24 cellular contexts compared by ENCODE assay signal in the genomic region with DNA sequence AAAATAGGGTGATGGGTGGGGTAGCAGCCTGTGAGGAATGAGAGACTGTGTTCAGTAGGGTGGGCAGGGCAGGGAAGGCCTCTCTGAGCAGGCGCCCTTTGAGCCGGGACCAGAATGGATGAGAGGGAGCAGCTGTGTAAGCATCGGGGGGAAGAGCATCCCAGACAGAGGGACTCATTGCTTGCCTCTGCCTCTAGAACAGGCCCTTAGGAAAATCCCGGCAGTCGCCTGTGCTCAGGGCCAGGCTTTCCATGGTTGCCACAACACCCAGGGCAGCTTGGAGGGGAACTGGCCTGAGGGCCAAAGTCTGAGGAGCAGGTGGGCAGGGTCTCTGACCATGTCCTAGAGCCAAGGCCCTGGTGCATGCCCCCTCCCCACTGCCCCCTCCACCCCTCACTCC. TPM values are rescaled to one million over a fixed set of nuclear protein-coding genes. Genes with fewer than 3 reads are reported as not detected.
DNase-seq lines count a peak whose midpoint lies in the region; ATAC-seq, FAIRE-seq and TF ChIP-seq lines count a peak whose summit lies in the region.
"Had no signal": no experiment of that assay in that cellular context is flagged by ENCODE, and none has a peak within 500 bp of the region (broad histone marks: within the 10 kb centered on the region; RNA-seq: fewer than 3 reads in every experiment).

No MANE protein-coding gene starts in this region.

- no TSS peak for BruUV-seq in HepG2 (replicated peaks; lab: Mats Ljungman, UMichigan)

- 12% methylated on average over 2 of the region's 5 CpGs for WGBS in HepG2 (ENCODE audit: low lambda C conversion rate)
- WGBS in right lobe of liver (ENCODE audit: insufficient coverage, low coverage, low lambda C conversion rate, missing lambda C conversion rate): 95% methylated on average over 3 of the region's 5 CpGs

- H3K36me3 ChIP-seq in HepG2 (replicated peaks in 1 of 2; ENCODE audit: control insufficient read depth in 1 of 2, insufficient read depth in 2 of 2, low read length in 2 of 2) (no peaks in the 10 kb centered on the region), right lobe of liver (no peaks in the 10 kb centered on the region)

- peak; percentile 46 for ATAC-seq in HepG2
- ATAC-seq in right lobe of liver: no peak
- no peak for ATAC-seq in GM18502 (IDR thresholded peaks at IDR 0.05; ENCODE audit: poor library complexity, unreplicated experiment)
- no peak for ATAC-seq in HG02642 (IDR thresholded peaks at IDR 0.05; ENCODE audit: poor library complexity, unreplicated experiment)
- ATAC-seq: GM12878 had no signal

- in situ Hi-C loops in HepG2 (cut with HindIII; ENCODE audit: extremely low pct_ligation_motif_present, low pct_unique_long_range_greater_than_20kb): no loop called here

- DNase-seq in HepG2 (ENCODE audit: low spot score) (no peak), right lobe of liver (no peak), NCI-H774 (lab: John Stamatoyannopoulos, UW) (peak; percentile 3), left kidney (ENCODE audit: low read depth, low spot score) (peak; percentile 42), 8988T (no peak)
- DNase-seq in stimulated activated CD4-positive, alpha-beta T cell treated with anti-CD3 and anti-CD28 coated beads, Interleukin-1b, Interleukin-23, amount 100 ng/mL, for 48 hours: no peak
- DNase-seq: CD8-positive, alpha-beta memory T cell; DND-41; H9; KG1; NCI-H1694; NCI-H524; NCI-H82; Right ventricle myocardium superior; SK-N-SH had no signal

- peaks cover 0 to 3% of the 10 kb centered on the region in 2 experiments; a peak in 1 of 5 replicates for H3K27me3 ChIP-seq in HepG2 (ENCODE audit: control insufficient read depth in 1 of 2, insufficient read depth in 2 of 2, low read length in 2 of 2)
- no peaks in the 10 kb centered on the region for H3K27me3 ChIP-seq in right lobe of liver

- H3K4me1 ChIP-seq in HepG2 (ENCODE audit: insufficient read depth, low read length): peaks cover 29% of the 10 kb centered on the region
- H3K4me1 ChIP-seq in right lobe of liver: no peaks in the 10 kb centered on the region

- no peaks in the 10 kb centered on the region for H3K9me3 ChIP-seq in HepG2 (ENCODE audit: low read length)
- H3K9me3 ChIP-seq in right lobe of liver: no peaks in the 10 kb centered on the region
- H3K9me3 ChIP-seq: SK-N-SH had no signal

- TF ChIP-seq EP300 in HepG2 (IDR thresholded peaks at IDR 0.05; ENCODE audit: low read depth in 2 of 2, low read length in 2 of 2) (no peak), HepG2 (CRISPR knock-in tag; IDR thresholded peaks at IDR 0.05; ENCODE audit: borderline replicate concordance) (no peak)

- no peaks in the 10 kb centered on the region for H4K20me1 ChIP-seq in HepG2 (ENCODE audit: insufficient read depth, low read length)

- no peak for TF ChIP-seq RAD21 in HepG2 (CRISPR knock-in tag; IDR thresholded peaks at IDR 0.05)

- no peaks in the 10 kb centered on the region for H3K79me2 ChIP-seq in HepG2 (ENCODE audit: insufficient read depth, low read length)

- no peak overlapping the region for H3K4me3 ChIP-seq in HepG2 (replicated peaks in 1 of 3; ENCODE audit: insufficient read depth in 1 of 3, low read depth in 2 of 3, low read length in 3 of 3)
- H3K4me3 ChIP-seq in right lobe of liver: no peak overlapping the region
- H3K4me3 ChIP-seq: GM12878 had no signal

- H3K9ac ChIP-seq in HepG2 (ENCODE audit: insufficient read depth, low read depth, low read length): no peak overlapping the region
- H3K9ac ChIP-seq: SK-N-SH had no signal

- H3K4me2 ChIP-seq in HepG2 (ENCODE audit: low read depth, low read length): no peak overlapping the region
- H3K4me2 ChIP-seq: SK-N-SH had no signal

- H3K27ac ChIP-seq in HepG2 (ENCODE audit: extremely low read length, insufficient read depth, low read length) (no peak overlapping the region), right lobe of liver (no peak overlapping the region)
- H3K27ac ChIP-seq: C4-2B had no signal

- intact Hi-C loops in HepG2 (cut with micrococcal nuclease; ENCODE audit: unreplicated experiment): no loop called here
- intact Hi-C loops in right lobe of liver (cut with DNase I): no loop called here

- no peak overlapping the region for H2AFZ ChIP-seq in HepG2 (ENCODE audit: low read length)

- TF ChIP-seq POLR2A in HepG2 (IDR thresholded peaks at IDR 0.05; ENCODE audit: insufficient read depth in 1 of 2, low read depth in 2 of 2, low read length in 2 of 2): no peak
- TF ChIP-seq POLR2A in right lobe of liver (IDR thresholded peaks at IDR 0.05): no peak

- CTCF ChIA-PET in HepG2 (lab: Yijun Ruan, JAX; ENCODE audit: low intra/inter-chr PET ratio, low total read pairs): no interaction called here

- POLR2A ChIA-PET in HepG2 (lab: Yijun Ruan, JAX): no interaction called here

- TF ChIP-seq CTCF in HepG2 (CRISPR knock-in tag; IDR thresholded peaks at IDR 0.05) (no peak), right lobe of liver (IDR thresholded peaks at IDR 0.05) (no peak)

- FAIRE-seq in HepG2 (lab: Jason Lieb, UNC): no peak
- FAIRE-seq: A204.1, D721Med, GM12878 had no signal

TF ChIP-seq in HepG2, 621 proteins besides CTCF, POLR2A, EP300 and RAD21 (continues in another document):
- no peak for TF ChIP-seq LCORL (IDR thresholded peaks at IDR 0.05)
- TF ChIP-seq LCORL (CRISPR knock-in tag; IDR thresholded peaks at IDR 0.05): no peak
- TF ChIP-seq KDM5B (CRISPR knock-in tag; IDR thresholded peaks at IDR 0.05; ENCODE audit: borderline replicate concordance): no peak
- TF ChIP-seq MTA1 (CRISPR knock-in tag; IDR thresholded peaks at IDR 0.05; ENCODE audit: borderline replicate concordance): no peak
- no peak for TF ChIP-seq ZNF468 (CRISPR knock-in tag; IDR thresholded peaks at IDR 0.05)

RNA-seq across cellular contexts. Expression of gene SLC2A7, which starts 0.7 kb away (rescaled TPM):
- total RNA-seq in HepG2 (2016; rRNA removed; fragmentation: Illumina TruSeq; extraction: Trizol) (not detected in 2 replicates), right lobe of liver (not detected)
- total RNA-seq in HepG2 (2016; cell fraction: cytosol; rRNA removed; fragmentation: Illumina TruSeq; extraction: Trizol; ENCODE audit: low read depth): not detected in 2 replicates
- not detected in 2 replicates for total RNA-seq in HepG2 (2016; cell fraction: insoluble cytoplasmic fraction; rRNA removed; fragmentation: Illumina TruSeq; extraction: Trizol)
- total RNA-seq in HepG2 (2016; cell fraction: membrane; rRNA removed; fragmentation: Illumina TruSeq; extraction: Trizol): not detected in 2 replicates
- total RNA-seq in HepG2 (2016; cell fraction: nucleus; rRNA removed; fragmentation: Illumina TruSeq; extraction: Trizol): not detected in 2 replicates
- not detected in 2 replicates for polyA plus RNA-seq in HepG2 (2011; rRNA removed)
- polyA plus RNA-seq in HepG2 (2011; cell fraction: cytosol; rRNA removed): not detected in 2 replicates
- polyA plus RNA-seq in HepG2 (2011; cell fraction: nucleus; rRNA removed): not detected in 2 replicates
- polyA plus RNA-seq in HepG2 (2012): not detected in 2 replicates
- not detected in 2 replicates for polyA plus RNA-seq in HepG2 (2016; cell fraction: cytosol; fragmentation: Illumina TruSeq; extraction: Trizol; ENCODE audit: low read depth)
- not detected in 2 replicates for polyA plus RNA-seq in HepG2 (2016; cell fraction: insoluble cytoplasmic fraction; fragmentation: Illumina TruSeq; extraction: Trizol; ENCODE audit: low read depth)
- not detected in 2 replicates for polyA plus RNA-seq in HepG2 (2016; cell fraction: membrane; fragmentation: Illumina TruSeq; extraction: Trizol; ENCODE audit: low read depth)
- not detected in 2 replicates for polyA plus RNA-seq in HepG2 (2016; cell fraction: nucleus; fragmentation: Illumina TruSeq; extraction: Trizol; ENCODE audit: insufficient read depth, low read depth)
- not detected in 2 replicates for polyA minus RNA-seq in HepG2 (2011; rRNA and poly(A)+ RNA removed; ENCODE audit: low replicate concordance)
- polyA minus RNA-seq in HepG2 (2011; cell fraction: cytosol; rRNA and poly(A)+ RNA removed): not detected in 2 replicates
- polyA minus RNA-seq in HepG2 (2011; cell fraction: nucleus; rRNA and poly(A)+ RNA removed): not detected in 2 replicates
- total RNA-seq: CD8-positive, alpha-beta memory T cell; GM12878; H9; HT1080; Right ventricle myocardium superior; RPMI7951; T-helper 2 cell treated with Interferon-gamma antibody and Interleukin-4, amounts not matched to agents 100 ng/mL and 5 ng/mL, for 36 hours had no signal
- polyA plus RNA-seq: CD8-positive, alpha-beta memory T cell; GM12878; SK-N-SH had no signal

RNA-seq across cellular contexts. Expression of gene SLC2A5, which starts 44.0 kb away (rescaled TPM):
- total RNA-seq in HepG2 (2016; rRNA removed; fragmentation: Illumina TruSeq; extraction: Trizol) (0.04 TPM in 1 of 2 replicates, not detected in the other), right lobe of liver (1 to 10 TPM in 1 of 6 experiments, under 1 TPM in 5; 0.19 to 3.5 (median 0.30) TPM)
- not detected in 2 replicates for total RNA-seq in HepG2 (2016; cell fraction: cytosol; rRNA removed; fragmentation: Illumina TruSeq; extraction: Trizol; ENCODE audit: low read depth)
- not detected in 2 replicates for total RNA-seq in HepG2 (2016; cell fraction: insoluble cytoplasmic fraction; rRNA removed; fragmentation: Illumina TruSeq; extraction: Trizol)
- not detected in 2 replicates for total RNA-seq in HepG2 (2016; cell fraction: membrane; rRNA removed; fragmentation: Illumina TruSeq; extraction: Trizol)
- not detected in 2 replicates for total RNA-seq in HepG2 (2016; cell fraction: nucleus; rRNA removed; fragmentation: Illumina TruSeq; extraction: Trizol)
- polyA plus RNA-seq in HepG2 (2011; rRNA removed): 0.54 and 0.80 TPM in 2 replicates
- 0.27 and 0.46 TPM in 2 replicates for polyA plus RNA-seq in HepG2 (2011; cell fraction: cytosol; rRNA removed)
- 2.7 and 3.8 TPM in 2 replicates for polyA plus RNA-seq in HepG2 (2011; cell fraction: nucleus; rRNA removed)
- polyA plus RNA-seq in HepG2 (2012): 0.16 and 0.68 TPM in 2 replicates
- polyA plus RNA-seq in HepG2 (2016; cell fraction: cytosol; fragmentation: Illumina TruSeq; extraction: Trizol; ENCODE audit: low read depth): not detected in 2 replicates
- not detected in 2 replicates for polyA plus RNA-seq in HepG2 (2016; cell fraction: insoluble cytoplasmic fraction; fragmentation: Illumina TruSeq; extraction: Trizol; ENCODE audit: low read depth)
- polyA plus RNA-seq in HepG2 (2016; cell fraction: membrane; fragmentation: Illumina TruSeq; extraction: Trizol; ENCODE audit: low read depth): not detected in 2 replicates
- not detected in 2 replicates for polyA plus RNA-seq in HepG2 (2016; cell fraction: nucleus; fragmentation: Illumina TruSeq; extraction: Trizol; ENCODE audit: insufficient read depth, low read depth)
- 0.24 TPM in 1 of 2 replicates, not detected in the other for polyA minus RNA-seq in HepG2 (2011; rRNA and poly(A)+ RNA removed; ENCODE audit: low replicate concordance)
- 0.99 TPM in 1 of 2 replicates, not detected in the other for polyA minus RNA-seq in HepG2 (2011; cell fraction: cytosol; rRNA and poly(A)+ RNA removed)
- polyA minus RNA-seq in HepG2 (2011; cell fraction: nucleus; rRNA and poly(A)+ RNA removed): 1.2 TPM in 1 of 2 replicates, not detected in the other
- total RNA-seq: CD8-positive, alpha-beta memory T cell; H9; HT1080 had no signal
- polyA plus RNA-seq: CD8-positive, alpha-beta memory T cell had no signal

Comparison
In these comparisons a context has a peak if more than half of its experiments do, and no peak if none do; other contexts are left out.
1. DNase-seq: peak in NCI-H774 (single experiment) and left kidney (single experiment); none in HepG2 (single experiment), right lobe of liver (0 of 3), 8988T (single experiment) and stimulated activated CD4-positive, alpha-beta T cell treated with anti-CD3 and anti-CD28 coated beads, Interleukin-1b, Interleukin-23, amount 100 ng/mL, for 48 hours (single experiment).